Comparison of ENCODE assay signal across 8 cellular contexts in genomic region chr19:5293607-5294089, GRCh38. TPM values are rescaled to one million over a fixed set of nuclear protein-coding genes. Genes with fewer than 3 reads are reported as not detected.
A peak's percentile ranks its signal among the peaks of the same experiment; 100 is the strongest.
DNase-seq lines count a peak whose midpoint lies in the region; ATAC-seq and TF ChIP-seq lines count a peak whose summit lies in the region.

No MANE protein-coding gene starts in this region.

- H3K9me3 ChIP-seq in lung (ENCODE audit: control insufficient read depth in 2 of 2, insufficient read depth in 1 of 2, low read length in 1 of 2), result peaks cover 0 to 2% of the 10 kb centered on the region in 2 donors
- no peaks in the 10 kb centered on the region for H3K9me3 ChIP-seq in uterus

- H3K4me1 ChIP-seq in lung (ENCODE audit: control insufficient read depth in 2 of 2, insufficient read depth in 2 of 2, low read length in 2 of 2) (peaks cover 0 to 12% of the 10 kb centered on the region in 2 donors), uterus (peaks cover 4 to 31% of the 10 kb centered on the region in 2 donors)

- intact Hi-C loops in uterus (cut with DNase I; ENCODE audit: low total_unique reads), result no loop called here

- H3K4me3 ChIP-seq in lung (peak overlapping the region; percentile 15), uterus (peak overlapping the region; percentile 72 to 95)

- ATAC-seq in lung (ENCODE audit: insufficient read depth, low FRiP score), result no peak
- ATAC-seq in HG03045 (IDR thresholded peaks at IDR 0.05; ENCODE audit: unreplicated experiment), result no peak
- no peak for ATAC-seq in HG03139 (IDR thresholded peaks at IDR 0.05; ENCODE audit: unreplicated experiment)
- no peak for ATAC-seq in GM21423 (IDR thresholded peaks at IDR 0.05; ENCODE audit: unreplicated experiment)

- H3K27ac ChIP-seq in lung (ENCODE audit: low read depth in 1 of 2, low read length in 1 of 2) (no peak overlapping the region), uterus (peak overlapping the region; percentile 89 to 95)

- WGBS in lung, 2 donors, result 1 to 2% methylated on average over 26 to 30 of the region's 30 CpGs

- H3K36me3 ChIP-seq in lung (ENCODE audit: control insufficient read depth in 2 of 2, insufficient read depth in 2 of 2, low read length in 2 of 2), result no peaks in the 10 kb centered on the region
- H3K36me3 ChIP-seq in uterus, result no peaks in the 10 kb centered on the region

- H3K27me3 ChIP-seq in lung (ENCODE audit: control insufficient read depth, insufficient read depth) (no peaks in the 10 kb centered on the region), uterus (no peaks in the 10 kb centered on the region)

- peak; percentile 26 for DNase-seq in DMS114 treated with DMSO at 0.1 percent for 48 hours (lab: John Stamatoyannopoulos, UW; ENCODE audit: unreplicated experiment)
- peak; percentile 37 for DNase-seq in NCI-H2196 treated with DMSO at 0.1 percent for 48 hours (lab: John Stamatoyannopoulos, UW; ENCODE audit: unreplicated experiment)
- DNase-seq in dedifferentiated amniotic fluid mesenchymal stem cell (ENCODE audit: extremely low spot score), result peak; percentile 22
- no peak for DNase-seq in lung (ENCODE audit: low spot score)
- peak; percentile 43 for DNase-seq in uterus

- TF ChIP-seq CTCF in lung (IDR thresholded peaks at IDR 0.05; ENCODE audit: control extremely low read depth, extremely low read depth) (no peak), uterus (IDR thresholded peaks at IDR 0.05) (no peak)

- no peak for TF ChIP-seq POLR2A in uterus (IDR thresholded peaks at IDR 0.05)

RNA-seq across cellular contexts. Expression of gene PTPRS, which starts 47.0 kb away (rescaled TPM):
- total RNA-seq in lung (10 to 100 TPM; 81.7 to 96.7 TPM), uterus (100 to 1,000 TPM in 2 of 4 donors, 10 to 100 TPM in 2; 52.8 to 304 (median 125) TPM)
- 10 to 100 TPM; 10.9 to 11.1 TPM for polyA plus RNA-seq in lung

Comparison
In these comparisons a context has a peak if more than half of its experiments do, and no peak if none do; other contexts are left out.
1. H3K27ac ChIP-seq: peak in uterus (2 of 2); none in lung (0 of 2).